29 cellular contexts compared by ENCODE assay signal in genomic region chr17:76646712-76647111, GRCh38. TPM values are rescaled to one million over a fixed set of nuclear protein-coding genes. Genes with fewer than 3 reads are reported as not detected.
"Had no signal": no experiment of that assay in that cellular context is flagged by ENCODE, and none has a peak within 500 bp of the region (broad histone marks: within the 10 kb centered on the region; RNA-seq: fewer than 3 reads in every experiment).

No MANE protein-coding gene starts in this region.

- H3K4me1 Mint-ChIP-seq: central memory CD8-positive, alpha-beta T cell; WTC11 had no signal

- H3K27me3 ChIP-seq: brain microvascular endothelial cell, esophagus muscularis mucosa, foreskin keratinocyte had no signal

- H3K9me3 Mint-ChIP-seq: activated T-helper 17 cell treated with anti-CD3 and anti-CD28 coated beads, Interleukin-2, amount 50 U/mL, for 72 hours had no signal

- H3K4me1 ChIP-seq: esophagus muscularis mucosa, foreskin keratinocyte, gastroesophageal sphincter had no signal

- DNase-seq: activated CD4-positive, alpha-beta T cell treated with anti-CD3 and anti-CD28 coated beads for 1 hour; activated CD4-positive, alpha-beta T cell treated with anti-CD3 and anti-CD28 coated beads for 4 hours; activated CD4-positive, alpha-beta T cell treated with anti-CD3 and anti-CD28 coated beads, Interleukin-2, amount 10 ng/mL, durations not matched to agents 7 days and 5 days; activated CD4-positive, alpha-beta T cell treated with anti-CD3 and anti-CD28 coated beads, Interleukin-2, amount 50 U/mL, for 4 hours; activated CD8-positive, alpha-beta memory T cell treated with anti-CD3 and anti-CD28 coated beads, Interleukin-2, amount 50 U/mL, for 48 hours; activated effector memory CD4-positive, alpha-beta T cell treated with Interleukin-2 at 50 U/mL for 16 hours; activated gamma-delta T cell treated with Interleukin-2 at 50 U/mL for 16 hours; activated naive CD4-positive, alpha-beta T cell treated with anti-CD3 and anti-CD28 coated beads, Interleukin-2, amount 50 U/mL, for 16 hours; activated naive CD4-positive, alpha-beta T cell treated with Interleukin-2 at 50 U/mL for 16 hours; activated T-cell treated with anti-CD3 and anti-CD28 coated beads for 4 hours; activated T-cell treated with anti-CD3 and anti-CD28 coated beads, Interleukin-2, amount 50 U/mL, for 4 hours; amniotic stem cell; anterior cingulate cortex; brain microvascular endothelial cell; cortex of kidney; dermis blood vessel endothelial cell; effector CD4-positive, alpha-beta T cell; effector memory CD8-positive, alpha-beta T cell; erythroblast; foreskin keratinocyte; T-helper 2 cell had no signal

- H3K36me3 ChIP-seq: brain microvascular endothelial cell, esophagus muscularis mucosa, gastroesophageal sphincter had no signal

- H3K4me3 Mint-ChIP-seq: activated CD4-positive, alpha-beta T cell treated with anti-CD3 and anti-CD28 coated beads, Interleukin-2, amount 10 ng/mL, durations not matched to agents 7 days and 5 days; activated naive CD8-positive, alpha-beta T cell; activated T-cell treated with anti-CD3 and anti-CD28 coated beads, Interleukin-2, amount 50 U/mL, for 4 hours; activated T-helper 17 cell treated with anti-CD3 and anti-CD28 coated beads, Interleukin-2, amount 50 U/mL, for 72 hours; central memory CD8-positive, alpha-beta T cell; effector memory CD8-positive, alpha-beta T cell; WTC11 had no signal

- H3K27ac ChIP-seq: brain microvascular endothelial cell, esophagus muscularis mucosa, foreskin keratinocyte, gastroesophageal sphincter had no signal

- H3K4me3 ChIP-seq: esophagus muscularis mucosa, gastroesophageal sphincter had no signal

- H3K36me3 Mint-ChIP-seq: WTC11 had no signal

- H3K27ac Mint-ChIP-seq: activated CD4-positive, alpha-beta T cell treated with anti-CD3 and anti-CD28 coated beads, Interleukin-2, amount 10 ng/mL, durations not matched to agents 7 days and 5 days; activated naive CD8-positive, alpha-beta T cell; activated T-helper 17 cell treated with anti-CD3 and anti-CD28 coated beads, Interleukin-2, amount 50 U/mL, for 72 hours; effector memory CD8-positive, alpha-beta T cell; WTC11 had no signal

RNA-seq across cellular contexts. Expression of gene ST6GALNAC1, which starts 3.2 kb away (rescaled TPM):
- total RNA-seq: astrocyte, dermis blood vessel endothelial cell, glomerular endothelial cell had no signal
